14 cellular contexts compared by ENCODE assay signal in the genomic region with DNA sequence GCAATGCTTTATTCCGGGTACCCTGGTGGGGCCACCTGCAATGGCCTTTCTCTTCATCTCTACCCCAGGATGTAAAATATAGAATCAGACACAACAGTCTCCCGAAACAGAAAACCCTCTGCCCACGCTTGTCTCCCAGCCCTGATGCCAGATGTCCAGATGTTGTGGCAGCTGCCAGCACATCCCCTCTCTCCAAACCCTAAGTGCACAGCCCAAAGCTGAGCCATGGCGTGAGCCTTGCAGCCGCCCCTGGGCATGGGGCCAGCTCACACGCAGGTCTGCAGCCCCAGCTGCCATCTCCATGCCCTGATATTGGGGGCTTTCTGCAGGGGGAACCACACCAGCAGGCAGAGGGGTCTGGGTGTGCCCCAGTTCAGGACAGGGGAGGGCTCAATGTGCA.
"Had no signal": no experiment of that assay in that cellular context is flagged by ENCODE, and none has a peak within 500 bp of the region (broad histone marks: within the 10 kb centered on the region; RNA-seq: fewer than 3 reads in every experiment).

No MANE protein-coding gene starts in this region.

- H3K9me3 ChIP-seq: breast epithelium, left lung, tibial artery, uterus had no signal

- H3K36me3 ChIP-seq: breast epithelium, left lung, tibial artery, uterus had no signal

- H3K9me3 Mint-ChIP-seq: activated B cell treated with CpG ODN at 0.5 μM for 24 hours; activated naive CD8-positive, alpha-beta T cell treated with anti-CD3 and anti-CD28 coated beads for 36 hours; stimulated activated effector memory CD8-positive, alpha-beta T cell treated with anti-CD3 and anti-CD28 coated beads, Interleukin-12 subunit alpha, Interleukin-12 subunit beta, amount 100 ng/mL, for 72 hours had no signal

- H3K4me3 Mint-ChIP-seq: activated B cell treated with CpG ODN at 0.5 μM for 24 hours; activated naive CD8-positive, alpha-beta T cell treated with anti-CD3 and anti-CD28 coated beads for 36 hours; stimulated activated effector memory CD8-positive, alpha-beta T cell treated with anti-CD3 and anti-CD28 coated beads, Interleukin-12 subunit alpha, Interleukin-12 subunit beta, amount 100 ng/mL, for 72 hours; T-helper 17 cell had no signal

- ATAC-seq: esophagus mucosa; left lung; stimulated activated effector memory CD8-positive, alpha-beta T cell treated with anti-CD3 and anti-CD28 coated beads, Interleukin-12 subunit alpha, Interleukin-12 subunit beta, amount 100 ng/mL, for 72 hours; T-helper 17 cell had no signal

- H3K27ac ChIP-seq: breast epithelium, left lung, parathyroid adenoma, tibial artery, uterus had no signal

- H3K4me3 ChIP-seq: breast epithelium, left lung, tibial artery, uterus had no signal

- H3K27ac Mint-ChIP-seq: activated B cell treated with CpG ODN at 0.5 μM for 24 hours; activated naive CD8-positive, alpha-beta T cell treated with anti-CD3 and anti-CD28 coated beads for 36 hours; stimulated activated effector memory CD8-positive, alpha-beta T cell treated with anti-CD3 and anti-CD28 coated beads, Interleukin-12 subunit alpha, Interleukin-12 subunit beta, amount 100 ng/mL, for 72 hours; T-helper 17 cell had no signal

- H3K4me1 ChIP-seq: breast epithelium, left lung, parathyroid adenoma, tibial artery, uterus had no signal

- H3K27me3 ChIP-seq: breast epithelium, left lung, tibial artery, uterus had no signal

- H3K27me3 Mint-ChIP-seq: activated naive CD8-positive, alpha-beta T cell treated with anti-CD3 and anti-CD28 coated beads for 36 hours had no signal

- DNase-seq: activated B cell treated with CpG ODN at 0.5 μM for 24 hours; activated CD4-positive, alpha-beta T cell treated with anti-CD3 and anti-CD28 coated beads for 48 hours; activated CD8-positive, alpha-beta memory T cell treated with anti-CD3 and anti-CD28 coated beads, Interleukin-2, amount 50 U/mL, for 48 hours; activated naive CD8-positive, alpha-beta T cell treated with anti-CD3 and anti-CD28 coated beads for 36 hours; mammary epithelial cell; stimulated activated CD4-positive, alpha-beta T cell treated with anti-CD3 and anti-CD28 coated beads, Interleukin-1b, Interleukin-23, amount 100 ng/mL, for 48 hours; T-helper 17 cell; tibial artery; uterus had no signal

- H3K4me1 Mint-ChIP-seq: activated B cell treated with CpG ODN at 0.5 μM for 24 hours; activated naive CD8-positive, alpha-beta T cell treated with anti-CD3 and anti-CD28 coated beads for 36 hours; stimulated activated effector memory CD8-positive, alpha-beta T cell treated with anti-CD3 and anti-CD28 coated beads, Interleukin-12 subunit alpha, Interleukin-12 subunit beta, amount 100 ng/mL, for 72 hours; T-helper 17 cell had no signal

- H3K36me3 Mint-ChIP-seq: activated naive CD8-positive, alpha-beta T cell treated with anti-CD3 and anti-CD28 coated beads for 36 hours; stimulated activated effector memory CD8-positive, alpha-beta T cell treated with anti-CD3 and anti-CD28 coated beads, Interleukin-12 subunit alpha, Interleukin-12 subunit beta, amount 100 ng/mL, for 72 hours had no signal
